13 cellular contexts compared by ENCODE assay signal in the genomic region with DNA sequence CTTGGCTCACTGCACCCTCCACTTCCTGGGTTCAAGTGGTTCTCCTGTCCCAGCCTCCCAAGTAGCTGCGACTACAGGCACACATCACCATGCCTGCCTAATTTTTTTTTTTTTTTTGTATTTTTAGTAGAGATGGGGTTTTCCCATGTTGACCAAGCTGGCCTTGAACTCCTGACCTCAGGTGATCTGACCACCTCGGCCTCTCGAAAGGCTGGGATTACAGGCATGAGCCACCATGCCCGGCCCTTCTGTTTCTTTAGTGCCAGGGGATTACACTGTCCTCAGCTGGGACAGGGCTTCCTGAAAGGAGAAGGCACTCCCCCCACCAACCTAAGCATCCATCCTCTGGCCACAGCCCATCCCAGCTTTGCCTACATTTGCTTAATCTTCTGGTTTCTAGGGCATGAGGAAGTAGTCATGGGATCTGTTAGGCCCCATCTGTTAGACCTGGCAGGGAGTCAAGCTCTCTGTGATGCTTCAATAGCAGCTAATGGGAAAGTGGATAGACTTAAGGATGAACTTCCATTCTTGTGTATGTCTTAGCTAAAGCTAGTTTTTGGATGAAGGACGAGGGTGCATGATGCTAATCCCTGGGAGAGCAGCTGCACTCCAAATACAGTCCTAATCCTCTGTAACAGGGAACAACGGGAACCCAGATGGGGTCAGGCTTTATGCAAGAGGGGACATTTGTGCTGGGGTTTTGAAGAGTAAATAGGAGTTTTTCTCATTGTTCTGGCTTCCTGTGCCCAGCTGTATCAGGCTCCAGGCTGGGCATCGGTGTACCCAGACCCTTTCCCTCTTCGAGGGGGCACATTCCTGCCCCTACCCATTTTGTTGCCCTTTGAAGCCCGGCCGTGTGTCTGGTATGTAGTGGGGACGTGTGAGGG. TPM values are rescaled to one million over a fixed set of nuclear protein-coding genes. Genes with fewer than 3 reads are reported as not detected.
DNase-seq lines count a peak whose midpoint lies in the region; ATAC-seq, FAIRE-seq and TF ChIP-seq lines count a peak whose summit lies in the region.
"Had no signal": no experiment of that assay in that cellular context is flagged by ENCODE, and none has a peak within 500 bp of the region (broad histone marks: within the 10 kb centered on the region; RNA-seq: fewer than 3 reads in every experiment).

No MANE protein-coding gene starts in this region.

- H3K4me1 ChIP-seq in HEK293 (ENCODE audit: control insufficient read depth, insufficient read depth, low read length) (no peaks in the 10 kb centered on the region), HepG2 (ENCODE audit: insufficient read depth, low read length) (no peaks in the 10 kb centered on the region)
- H3K4me1 ChIP-seq: A549 had no signal

- TF ChIP-seq CTCF in HEK293 (tag by site-specific recombination; IDR thresholded peaks at IDR 0.05) = no peak
- TF ChIP-seq CTCF in HepG2 (CRISPR knock-in tag; IDR thresholded peaks at IDR 0.05) = no peak
- no peak for TF ChIP-seq CTCF in GM13976 (IDR thresholded peaks at IDR 0.05; ENCODE audit: borderline replicate concordance, control extremely low read depth, extremely low read depth, insufficient read depth, missing control alignments)

- POLR2A ChIA-PET in HEK293 (lab: Yijun Ruan, JAX) = no interaction called here
- POLR2A ChIA-PET in HepG2 (lab: Yijun Ruan, JAX) = interaction anchor here (1.3 kb wide), 1 partner anchor 55 kb away, joined by 3 read pairs; the partner anchor contains the start of gene C3

- H3K27me3 Mint-ChIP-seq in T-helper 17 cell = no peaks in the 10 kb centered on the region

- ATAC-seq in T-helper 17 cell = no peak
- no peak for ATAC-seq in HepG2
- no peak for ATAC-seq in GM18873 (IDR thresholded peaks at IDR 0.05; ENCODE audit: low FRiP score, unreplicated experiment)
- no peak for ATAC-seq in HG03571 (IDR thresholded peaks at IDR 0.05; ENCODE audit: unreplicated experiment)
- ATAC-seq: A549 had no signal

- intact Hi-C loops in HepG2 (cut with micrococcal nuclease; ENCODE audit: unreplicated experiment) = no loop called here

- no peak for TF ChIP-seq RAD21 in HepG2 (CRISPR knock-in tag; IDR thresholded peaks at IDR 0.05)

- H4K20me1 ChIP-seq in HepG2 (ENCODE audit: insufficient read depth, low read length) = no peaks in the 10 kb centered on the region

- H3K9ac ChIP-seq in HepG2 (ENCODE audit: insufficient read depth, low read depth, low read length) = no peak overlapping the region

- in situ Hi-C loops in HepG2 (cut with HindIII; ENCODE audit: extremely low pct_ligation_motif_present, low pct_unique_long_range_greater_than_20kb) = no loop called here
- in situ Hi-C loops in GM13976 (cut with MboI; ENCODE audit: low sequenced_read_pairs, unreplicated experiment) = no loop called here

- FAIRE-seq in HepG2 (lab: Jason Lieb, UNC) = no peak
- FAIRE-seq: A549, urothelium cell line had no signal

- DNase-seq in SIG-M5 treated with dmso at 0.1 percent for 504 hours (lab: John Stamatoyannopoulos, UW; ENCODE audit: unreplicated experiment) = peak; percentile 65
- no peak for DNase-seq in SIG-M5 (lab: John Stamatoyannopoulos, UW)
- no peak for DNase-seq in T-helper 17 cell
- DNase-seq in HepG2 (ENCODE audit: low spot score) = no peak
- no peak for DNase-seq in GM13976 (ENCODE audit: low spot score)
- DNase-seq: activated CD4-positive, alpha-beta T cell treated with anti-CD3 and anti-CD28 coated beads for 48 hours; NK-92 treated with Interleukin-12 subunit alpha and Interleukin-12 subunit beta, amount 100 ng/mL, for 24 hours had no signal

- H3K4me3 ChIP-seq in HEK293 (ENCODE audit: low read depth, low read length) (no peak overlapping the region), HepG2 (replicated peaks in 1 of 3; ENCODE audit: insufficient read depth in 1 of 3, low read depth in 2 of 3, low read length in 3 of 3) (no peak overlapping the region)
- H3K4me3 ChIP-seq: A549 had no signal

- no peak for TF ChIP-seq POLR2A in HepG2 (IDR thresholded peaks at IDR 0.05; ENCODE audit: insufficient read depth in 1 of 2, low read depth in 2 of 2, low read length in 2 of 2)

- no peak overlapping the region for H3K4me2 ChIP-seq in HepG2 (ENCODE audit: low read depth, low read length)
- H3K4me2 ChIP-seq: A549 had no signal

- H3K27ac Mint-ChIP-seq in T-helper 17 cell = peak overlapping the region; percentile 51

- no peaks in the 10 kb centered on the region for H3K27me3 ChIP-seq in HepG2 (ENCODE audit: control insufficient read depth in 1 of 2, insufficient read depth in 2 of 2, low read length in 2 of 2)

- H3K4me1 Mint-ChIP-seq in T-helper 17 cell = peaks cover 49% of the 10 kb centered on the region

- no TSS peak for BruUV-seq in HepG2 (replicated peaks; lab: Mats Ljungman, UMichigan)

- WGBS in HepG2 (ENCODE audit: low lambda C conversion rate) = 8% methylated on average over 11 of the region's 11 CpGs

- peaks cover 10% of the 10 kb centered on the region for H3K36me3 Mint-ChIP-seq in T-helper 17 cell (ENCODE audit: low read depth)

- no peak overlapping the region for H3K27ac ChIP-seq in HEK293 (ENCODE audit: extremely low read depth, low read depth, low read length)
- no peak overlapping the region for H3K27ac ChIP-seq in HepG2 (ENCODE audit: extremely low read length, insufficient read depth, low read length)
- H3K27ac ChIP-seq: A549 had no signal

- H3K36me3 ChIP-seq in HEK293 (ENCODE audit: control insufficient read depth in 2 of 2, insufficient read depth in 1 of 2, low read length in 2 of 2) = no peaks in the 10 kb centered on the region
- H3K36me3 ChIP-seq in HepG2 (replicated peaks in 1 of 2; ENCODE audit: control insufficient read depth in 1 of 2, insufficient read depth in 2 of 2, low read length in 2 of 2) = no peaks in the 10 kb centered on the region

- no peaks in the 10 kb centered on the region for H3K79me2 ChIP-seq in HepG2 (ENCODE audit: insufficient read depth, low read length)

- peak overlapping the region; percentile 80 for H3K4me3 Mint-ChIP-seq in T-helper 17 cell

- H2AFZ ChIP-seq in HepG2 (ENCODE audit: low read length) = no peak overlapping the region

- H3K9me3 ChIP-seq in HEK293 (ENCODE audit: control insufficient read depth, insufficient read depth, low read depth, low read length) = no peaks in the 10 kb centered on the region
- no peaks in the 10 kb centered on the region for H3K9me3 ChIP-seq in T-helper 17 cell (ENCODE audit: control insufficient read depth, low read length, poor library complexity, severe bottlenecking)
- H3K9me3 ChIP-seq in HepG2 (ENCODE audit: low read length) = no peaks in the 10 kb centered on the region
- H3K9me3 ChIP-seq: A549 had no signal

- TF ChIP-seq EP300 in HepG2 (IDR thresholded peaks at IDR 0.05; ENCODE audit: low read depth in 2 of 2, low read length in 2 of 2) (no peak), HepG2 (CRISPR knock-in tag; IDR thresholded peaks at IDR 0.05; ENCODE audit: borderline replicate concordance) (no peak)

- CTCF ChIA-PET in HEK293 (lab: Yijun Ruan, JAX) = no interaction called here
- CTCF ChIA-PET in HepG2 (lab: Yijun Ruan, JAX; ENCODE audit: low intra/inter-chr PET ratio, low total read pairs) = no interaction called here

RNA-seq across cellular contexts. Expression of gene VAV1, which starts 2.6 kb away (rescaled TPM):
- total RNA-seq in T-helper 17 cell (10 to 100 TPM; 83.0 to 92.0 TPM), HepG2 (2016; rRNA removed; fragmentation: Illumina TruSeq; extraction: Trizol) (not detected in 2 replicates)
- not detected in 2 replicates for total RNA-seq in HepG2 (2016; cell fraction: cytosol; rRNA removed; fragmentation: Illumina TruSeq; extraction: Trizol; ENCODE audit: low read depth)
- not detected in 2 replicates for total RNA-seq in HepG2 (2016; cell fraction: insoluble cytoplasmic fraction; rRNA removed; fragmentation: Illumina TruSeq; extraction: Trizol)
- total RNA-seq in HepG2 (2016; cell fraction: membrane; rRNA removed; fragmentation: Illumina TruSeq; extraction: Trizol) = not detected in 2 replicates
- not detected in 2 replicates for total RNA-seq in HepG2 (2016; cell fraction: nucleus; rRNA removed; fragmentation: Illumina TruSeq; extraction: Trizol)
- not detected in 2 replicates for polyA plus RNA-seq in HepG2 (2011; rRNA removed)
- polyA plus RNA-seq in HepG2 (2011; cell fraction: cytosol; rRNA removed) = not detected in 2 replicates
- polyA plus RNA-seq in HepG2 (2011; cell fraction: nucleus; rRNA removed) = 0.05 TPM in 1 of 2 replicates, not detected in the other
- polyA plus RNA-seq in HepG2 (2012) = not detected in 2 replicates
- not detected in 2 replicates for polyA plus RNA-seq in HepG2 (2016; cell fraction: cytosol; fragmentation: Illumina TruSeq; extraction: Trizol; ENCODE audit: low read depth)
- not detected in 2 replicates for polyA plus RNA-seq in HepG2 (2016; cell fraction: insoluble cytoplasmic fraction; fragmentation: Illumina TruSeq; extraction: Trizol; ENCODE audit: low read depth)
- not detected in 2 replicates for polyA plus RNA-seq in HepG2 (2016; cell fraction: membrane; fragmentation: Illumina TruSeq; extraction: Trizol; ENCODE audit: low read depth)
- polyA plus RNA-seq in HepG2 (2016; cell fraction: nucleus; fragmentation: Illumina TruSeq; extraction: Trizol; ENCODE audit: insufficient read depth, low read depth) = not detected in 2 replicates
- polyA minus RNA-seq in HepG2 (2011; rRNA and poly(A)+ RNA removed; ENCODE audit: low replicate concordance) = not detected in 2 replicates
- not detected in 2 replicates for polyA minus RNA-seq in HepG2 (2011; cell fraction: cytosol; rRNA and poly(A)+ RNA removed)
- not detected in 2 replicates for polyA minus RNA-seq in HepG2 (2011; cell fraction: nucleus; rRNA and poly(A)+ RNA removed)
- total RNA-seq: progenitor cell of endocrine pancreas had no signal

RNA-seq across cellular contexts. Expression of gene SH2D3A, which starts 7.8 kb away (rescaled TPM):
- total RNA-seq in T-helper 17 cell (10 to 100 TPM; 43.8 to 50.3 TPM), HepG2 (2016; rRNA removed; fragmentation: Illumina TruSeq; extraction: Trizol) (0.60 and 1.0 TPM in 2 replicates)
- total RNA-seq in HepG2 (2016; cell fraction: cytosol; rRNA removed; fragmentation: Illumina TruSeq; extraction: Trizol; ENCODE audit: low read depth) = 0.61 and 1.1 TPM in 2 replicates
- total RNA-seq in HepG2 (2016; cell fraction: insoluble cytoplasmic fraction; rRNA removed; fragmentation: Illumina TruSeq; extraction: Trizol) = 0.82 and 1.2 TPM in 2 replicates
- 1.00 and 1.4 TPM in 2 replicates for total RNA-seq in HepG2 (2016; cell fraction: membrane; rRNA removed; fragmentation: Illumina TruSeq; extraction: Trizol)
- total RNA-seq in HepG2 (2016; cell fraction: nucleus; rRNA removed; fragmentation: Illumina TruSeq; extraction: Trizol) = 0.81 and 1.2 TPM in 2 replicates
- polyA plus RNA-seq in HepG2 (2011; rRNA removed) = 1.8 and 2.2 TPM in 2 replicates
- polyA plus RNA-seq in HepG2 (2011; cell fraction: cytosol; rRNA removed) = 0.97 and 1.7 TPM in 2 replicates
- 2.5 and 3.9 TPM in 2 replicates for polyA plus RNA-seq in HepG2 (2011; cell fraction: nucleus; rRNA removed)
- 1.7 and 1.9 TPM in 2 replicates for polyA plus RNA-seq in HepG2 (2012)
- polyA plus RNA-seq in HepG2 (2016; cell fraction: cytosol; fragmentation: Illumina TruSeq; extraction: Trizol; ENCODE audit: low read depth) = 0.81 and 0.84 TPM in 2 replicates
- polyA plus RNA-seq in HepG2 (2016; cell fraction: insoluble cytoplasmic fraction; fragmentation: Illumina TruSeq; extraction: Trizol; ENCODE audit: low read depth) = 1.0 and 1.5 TPM in 2 replicates
- polyA plus RNA-seq in HepG2 (2016; cell fraction: membrane; fragmentation: Illumina TruSeq; extraction: Trizol; ENCODE audit: low read depth) = 0.56 and 0.95 TPM in 2 replicates
- polyA plus RNA-seq in HepG2 (2016; cell fraction: nucleus; fragmentation: Illumina TruSeq; extraction: Trizol; ENCODE audit: insufficient read depth, low read depth) = 1.2 and 2.2 TPM in 2 replicates
- polyA minus RNA-seq in HepG2 (2011; rRNA and poly(A)+ RNA removed; ENCODE audit: low replicate concordance) = 2.2 and 18.7 TPM in 2 replicates
- polyA minus RNA-seq in HepG2 (2011; cell fraction: cytosol; rRNA and poly(A)+ RNA removed) = 0.70 and 0.89 TPM in 2 replicates
- polyA minus RNA-seq in HepG2 (2011; cell fraction: nucleus; rRNA and poly(A)+ RNA removed) = 2.1 and 2.3 TPM in 2 replicates

RNA-seq across cellular contexts. Expression of gene TRIP10, which starts 35.6 kb away (rescaled TPM):
- total RNA-seq in T-helper 17 cell (1 to 10 TPM in 1 of 2 donors, under 1 TPM in 1; 0.92 to 3.3 TPM), HepG2 (2016; rRNA removed; fragmentation: Illumina TruSeq; extraction: Trizol) (24.1 and 32.5 TPM in 2 replicates)
- 14.5 and 17.4 TPM in 2 replicates for total RNA-seq in HepG2 (2016; cell fraction: cytosol; rRNA removed; fragmentation: Illumina TruSeq; extraction: Trizol; ENCODE audit: low read depth)
- total RNA-seq in HepG2 (2016; cell fraction: insoluble cytoplasmic fraction; rRNA removed; fragmentation: Illumina TruSeq; extraction: Trizol) = 21.0 and 35.2 TPM in 2 replicates
- 24.2 and 24.9 TPM in 2 replicates for total RNA-seq in HepG2 (2016; cell fraction: membrane; rRNA removed; fragmentation: Illumina TruSeq; extraction: Trizol)
- 15.8 and 19.9 TPM in 2 replicates for total RNA-seq in HepG2 (2016; cell fraction: nucleus; rRNA removed; fragmentation: Illumina TruSeq; extraction: Trizol)
- polyA plus RNA-seq in HepG2 (2011; rRNA removed) = 33.2 and 39.4 TPM in 2 replicates
- 27.2 and 31.9 TPM in 2 replicates for polyA plus RNA-seq in HepG2 (2011; cell fraction: cytosol; rRNA removed)
- 93.2 and 99.5 TPM in 2 replicates for polyA plus RNA-seq in HepG2 (2011; cell fraction: nucleus; rRNA removed)
- polyA plus RNA-seq in HepG2 (2012) = 45.5 and 60.4 TPM in 2 replicates
- polyA plus RNA-seq in HepG2 (2016; cell fraction: cytosol; fragmentation: Illumina TruSeq; extraction: Trizol; ENCODE audit: low read depth) = 20.7 and 22.0 TPM in 2 replicates
- polyA plus RNA-seq in HepG2 (2016; cell fraction: insoluble cytoplasmic fraction; fragmentation: Illumina TruSeq; extraction: Trizol; ENCODE audit: low read depth) = 32.6 and 39.0 TPM in 2 replicates
- polyA plus RNA-seq in HepG2 (2016; cell fraction: membrane; fragmentation: Illumina TruSeq; extraction: Trizol; ENCODE audit: low read depth) = 29.2 and 30.7 TPM in 2 replicates
- 79.8 and 91.2 TPM in 2 replicates for polyA plus RNA-seq in HepG2 (2016; cell fraction: nucleus; fragmentation: Illumina TruSeq; extraction: Trizol; ENCODE audit: insufficient read depth, low read depth)
- 17.1 and 24.3 TPM in 2 replicates for polyA minus RNA-seq in HepG2 (2011; rRNA and poly(A)+ RNA removed; ENCODE audit: low replicate concordance)
- 14.9 and 15.0 TPM in 2 replicates for polyA minus RNA-seq in HepG2 (2011; cell fraction: cytosol; rRNA and poly(A)+ RNA removed)
- 19.4 and 20.3 TPM in 2 replicates for polyA minus RNA-seq in HepG2 (2011; cell fraction: nucleus; rRNA and poly(A)+ RNA removed)

RNA-seq across cellular contexts. Expression of gene GPR108, which starts 37.7 kb away (rescaled TPM):
- 10 to 100 TPM; 53.4 to 55.5 TPM for total RNA-seq in T-helper 17 cell
- total RNA-seq in HepG2 (2016; rRNA removed; fragmentation: Illumina TruSeq; extraction: Trizol) = 24.1 and 36.4 TPM in 2 replicates
- 38.0 and 46.7 TPM in 2 replicates for total RNA-seq in HepG2 (2016; cell fraction: cytosol; rRNA removed; fragmentation: Illumina TruSeq; extraction: Trizol; ENCODE audit: low read depth)
- total RNA-seq in HepG2 (2016; cell fraction: insoluble cytoplasmic fraction; rRNA removed; fragmentation: Illumina TruSeq; extraction: Trizol) = 17.4 and 36.4 TPM in 2 replicates
- 50.7 and 59.0 TPM in 2 replicates for total RNA-seq in HepG2 (2016; cell fraction: membrane; rRNA removed; fragmentation: Illumina TruSeq; extraction: Trizol)
- total RNA-seq in HepG2 (2016; cell fraction: nucleus; rRNA removed; fragmentation: Illumina TruSeq; extraction: Trizol) = 28.9 and 37.5 TPM in 2 replicates
- 63.0 and 69.7 TPM in 2 replicates for polyA plus RNA-seq in HepG2 (2011; rRNA removed)
- polyA plus RNA-seq in HepG2 (2011; cell fraction: cytosol; rRNA removed) = 52.1 and 59.5 TPM in 2 replicates
- 207 and 243 TPM in 2 replicates for polyA plus RNA-seq in HepG2 (2011; cell fraction: nucleus; rRNA removed)
- 28.8 and 45.1 TPM in 2 replicates for polyA plus RNA-seq in HepG2 (2012)
- polyA plus RNA-seq in HepG2 (2016; cell fraction: cytosol; fragmentation: Illumina TruSeq; extraction: Trizol; ENCODE audit: low read depth) = 45.8 and 48.0 TPM in 2 replicates
- 22.1 and 29.5 TPM in 2 replicates for polyA plus RNA-seq in HepG2 (2016; cell fraction: insoluble cytoplasmic fraction; fragmentation: Illumina TruSeq; extraction: Trizol; ENCODE audit: low read depth)
- polyA plus RNA-seq in HepG2 (2016; cell fraction: membrane; fragmentation: Illumina TruSeq; extraction: Trizol; ENCODE audit: low read depth) = 52.9 and 59.3 TPM in 2 replicates
- 87.3 and 93.9 TPM in 2 replicates for polyA plus RNA-seq in HepG2 (2016; cell fraction: nucleus; fragmentation: Illumina TruSeq; extraction: Trizol; ENCODE audit: insufficient read depth, low read depth)
- polyA minus RNA-seq in HepG2 (2011; rRNA and poly(A)+ RNA removed; ENCODE audit: low replicate concordance) = 154 and 189 TPM in 2 replicates
- polyA minus RNA-seq in HepG2 (2011; cell fraction: cytosol; rRNA and poly(A)+ RNA removed) = 18.7 and 18.9 TPM in 2 replicates
- polyA minus RNA-seq in HepG2 (2011; cell fraction: nucleus; rRNA and poly(A)+ RNA removed) = 28.3 and 32.7 TPM in 2 replicates

RNA-seq across cellular contexts. Expression of gene C3, which starts 54.6 kb away (rescaled TPM):
- total RNA-seq in T-helper 17 cell (under 1 TPM in 1 of 2 donors, not detected in 1; 0.35 TPM), HepG2 (2016; rRNA removed; fragmentation: Illumina TruSeq; extraction: Trizol) (700 and 1,455 TPM in 2 replicates)
- total RNA-seq in HepG2 (2016; cell fraction: cytosol; rRNA removed; fragmentation: Illumina TruSeq; extraction: Trizol; ENCODE audit: low read depth) = 160 and 192 TPM in 2 replicates
- total RNA-seq in HepG2 (2016; cell fraction: insoluble cytoplasmic fraction; rRNA removed; fragmentation: Illumina TruSeq; extraction: Trizol) = 643 and 1,412 TPM in 2 replicates
- 268 and 291 TPM in 2 replicates for total RNA-seq in HepG2 (2016; cell fraction: membrane; rRNA removed; fragmentation: Illumina TruSeq; extraction: Trizol)
- total RNA-seq in HepG2 (2016; cell fraction: nucleus; rRNA removed; fragmentation: Illumina TruSeq; extraction: Trizol) = 1,410 and 1,846 TPM in 2 replicates
- 6,272 and 9,798 TPM in 2 replicates for polyA plus RNA-seq in HepG2 (2011; rRNA removed)
- 4,601 and 7,618 TPM in 2 replicates for polyA plus RNA-seq in HepG2 (2011; cell fraction: cytosol; rRNA removed)
- 6,023 and 6,891 TPM in 2 replicates for polyA plus RNA-seq in HepG2 (2011; cell fraction: nucleus; rRNA removed)
- polyA plus RNA-seq in HepG2 (2012) = 3,859 and 6,494 TPM in 2 replicates
- polyA plus RNA-seq in HepG2 (2016; cell fraction: cytosol; fragmentation: Illumina TruSeq; extraction: Trizol; ENCODE audit: low read depth) = 195 and 210 TPM in 2 replicates
- 903 and 1,023 TPM in 2 replicates for polyA plus RNA-seq in HepG2 (2016; cell fraction: insoluble cytoplasmic fraction; fragmentation: Illumina TruSeq; extraction: Trizol; ENCODE audit: low read depth)
- polyA plus RNA-seq in HepG2 (2016; cell fraction: membrane; fragmentation: Illumina TruSeq; extraction: Trizol; ENCODE audit: low read depth) = 286 and 340 TPM in 2 replicates
- 3,631 and 3,793 TPM in 2 replicates for polyA plus RNA-seq in HepG2 (2016; cell fraction: nucleus; fragmentation: Illumina TruSeq; extraction: Trizol; ENCODE audit: insufficient read depth, low read depth)
- polyA minus RNA-seq in HepG2 (2011; rRNA and poly(A)+ RNA removed; ENCODE audit: low replicate concordance) = 785 and 9,683 TPM in 2 replicates
- polyA minus RNA-seq in HepG2 (2011; cell fraction: cytosol; rRNA and poly(A)+ RNA removed) = 2,000 and 4,520 TPM in 2 replicates
- polyA minus RNA-seq in HepG2 (2011; cell fraction: nucleus; rRNA and poly(A)+ RNA removed) = 1,680 and 2,385 TPM in 2 replicates

Comparison
In these comparisons a context has a peak if more than half of its experiments do, and no peak if none do; other contexts are left out.
1. RNA of gene VAV1, which starts 2.6 kb away (total RNA-seq): 83.0 to 92.0 TPM in T-helper 17 cell; not detected in HepG2; every median in the first group is over 10 times any median in the second.
2. RNA of gene SH2D3A, which starts 7.8 kb away (total RNA-seq): 43.8 to 50.3 TPM in T-helper 17 cell; 0.60 to 1.4 TPM in HepG2; every median in the first group is over 10 times any median in the second.